In genomic region chr2:26324903-26325302, GRCh38 we compare ENCODE assay signal across 20 cellular contexts. TPM values are rescaled to one million over a fixed set of nuclear protein-coding genes. Genes with fewer than 3 reads are reported as not detected.
A peak's percentile ranks its signal among the peaks of the same experiment; 100 is the strongest.
DNase-seq lines count a peak whose midpoint lies in the region; ATAC-seq and TF ChIP-seq lines count a peak whose summit lies in the region.
"Had no signal": no experiment of that assay in that cellular context is flagged by ENCODE, and none has a peak within 500 bp of the region (broad histone marks: within the 10 kb centered on the region; RNA-seq: fewer than 3 reads in every experiment).

No MANE protein-coding gene starts in this region.

- H3K79me2 ChIP-seq in MM.1S (ENCODE audit: low read length), result no peaks in the 10 kb centered on the region

- H3K27ac ChIP-seq in MM.1S (ENCODE audit: low read length) (0 out of 2 replicates have a peak overlapping the region, but pooled peaks have one; percentile 5), SK-N-MC (peak overlapping the region; percentile 35)
- H3K27ac ChIP-seq: Peyer's patch had no signal

- no peaks in the 10 kb centered on the region for H3K9me2 ChIP-seq in MM.1S (replicated peaks; ENCODE audit: insufficient read depth, low read length)

- H3K36me3 ChIP-seq in MM.1S (replicated peaks; ENCODE audit: insufficient read depth, low read length) (no peaks in the 10 kb centered on the region), SK-N-MC (ENCODE audit: insufficient read depth, low read length) (no peaks in the 10 kb centered on the region)
- H3K36me3 ChIP-seq: BLaER1 treated with 17β-estradiol and CSF1 and Interleukin-3, amounts not matched to agents 10 nM and 100 nM; Peyer's patch had no signal

- H3K4me3 ChIP-seq in MM.1S (ENCODE audit: low read length) (no peak overlapping the region), SK-N-MC (no peak overlapping the region)
- H3K4me3 ChIP-seq: BLaER1 treated with 17β-estradiol and CSF1 and Interleukin-3, amounts not matched to agents 10 nM and 100 nM; Peyer's patch had no signal

- peaks cover 49% of the 10 kb centered on the region for H3K4me1 ChIP-seq in MM.1S (ENCODE audit: low read length)
- H3K4me1 ChIP-seq: Peyer's patch had no signal

- no peak for TF ChIP-seq CTCF in MM.1S (IDR thresholded peaks at IDR 0.05; ENCODE audit: low read length)
- no peak for TF ChIP-seq CTCF in GM10248 (IDR thresholded peaks at IDR 0.05; ENCODE audit: control extremely low read depth, extremely low read depth, low read depth, missing control alignments)

- DNase-seq in GF-D8 (lab: John Stamatoyannopoulos, UW) (peak; percentile 58), MM.1S (peak; percentile 56), SK-N-MC (ENCODE audit: low read depth, low spot score) (no peak), left lobe of liver (ENCODE audit: low spot score) (no peak), GM10248 (ENCODE audit: extremely low spot score) (no peak)
- DNase-seq: CD4-positive, alpha-beta memory T cell; DMS53; GDM1; KBM-7; NCI-H1092; NCI-H1436; NCI-H187 treated with DMSO at 0.1 percent for 48 hours; NCI-H2107; NCI-H446 treated with DMSO at 0.1 percent for 48 hours; NCI-H526 treated with DMSO at 0.1 percent for 48 hours; Peyer's patch had no signal

- POLR2A ChIA-PET in GM10248 (lab: Yijun Ruan, JAX), result interaction anchor here (0.5 kb wide), 1 partner anchor 128 kb away, joined by 3 read pairs; no protein-coding TSS in a partner anchor

- peak overlapping the region; percentile 22; the same call in 1 of the 2 replicates for H3K4me2 ChIP-seq in MM.1S (ENCODE audit: low read depth, low read length)

- CTCF ChIA-PET in GM10248 (lab: Yijun Ruan, JAX), result no interaction called here

- H4K20me1 ChIP-seq in MM.1S (ENCODE audit: insufficient read depth, low read length), result no peaks in the 10 kb centered on the region
- H4K20me1 ChIP-seq: BLaER1 treated with 17β-estradiol and CSF1 and Interleukin-3, amounts not matched to agents 10 nM and 100 nM had no signal

- H2AFZ ChIP-seq in MM.1S (ENCODE audit: low read length), result no peak overlapping the region

- ATAC-seq in left lobe of liver (peak; percentile 37), HG03432 (IDR thresholded peaks at IDR 0.05; ENCODE audit: unreplicated experiment) (no peak), HG03159 (IDR thresholded peaks at IDR 0.05; ENCODE audit: unreplicated experiment) (no peak)

- H3F3A ChIP-seq in MM.1S (ENCODE audit: insufficient read depth, low read length), result peaks cover 23% of the 10 kb centered on the region

- H3K9ac ChIP-seq in MM.1S (ENCODE audit: low read length) (no peak overlapping the region), SK-N-MC (ENCODE audit: insufficient read length) (no peak overlapping the region)
- H3K9ac ChIP-seq: BLaER1 treated with 17β-estradiol and CSF1 and Interleukin-3, amounts not matched to agents 10 nM and 100 nM had no signal

- no peaks in the 10 kb centered on the region for H3K9me3 ChIP-seq in MM.1S (replicated peaks; ENCODE audit: insufficient read depth, low read length)
- H3K9me3 ChIP-seq in SK-N-MC (ENCODE audit: low read depth, low read length), result no peaks in the 10 kb centered on the region
- H3K9me3 ChIP-seq: BLaER1 treated with 17β-estradiol and CSF1 and Interleukin-3, amounts not matched to agents 10 nM and 100 nM; Peyer's patch had no signal

- no peaks in the 10 kb centered on the region for H3K27me3 ChIP-seq in MM.1S (replicated peaks; ENCODE audit: insufficient read depth, low read length)
- H3K27me3 ChIP-seq: BLaER1 treated with 17β-estradiol and CSF1 and Interleukin-3, amounts not matched to agents 10 nM and 100 nM; Peyer's patch had no signal

RNA-seq across cellular contexts. Expression of gene SELENOI, which starts 21.0 kb away (rescaled TPM):
- total RNA-seq in left lobe of liver, result 26.4 TPM

RNA-seq across cellular contexts. Expression of gene ADGRF3, which starts 21.7 kb away (rescaled TPM):
- total RNA-seq in left lobe of liver, result 0.23 TPM
- total RNA-seq: H4 had no signal

Comparison
In these comparisons a context has a peak if more than half of its experiments do, and no peak if none do; other contexts are left out.
1. DNase-seq: peak in GF-D8 (single experiment) and MM.1S (single experiment); none in SK-N-MC (single experiment), left lobe of liver (single experiment) and GM10248 (single experiment).